ENCODE assay signal across 8 cellular contexts in the genomic region with DNA sequence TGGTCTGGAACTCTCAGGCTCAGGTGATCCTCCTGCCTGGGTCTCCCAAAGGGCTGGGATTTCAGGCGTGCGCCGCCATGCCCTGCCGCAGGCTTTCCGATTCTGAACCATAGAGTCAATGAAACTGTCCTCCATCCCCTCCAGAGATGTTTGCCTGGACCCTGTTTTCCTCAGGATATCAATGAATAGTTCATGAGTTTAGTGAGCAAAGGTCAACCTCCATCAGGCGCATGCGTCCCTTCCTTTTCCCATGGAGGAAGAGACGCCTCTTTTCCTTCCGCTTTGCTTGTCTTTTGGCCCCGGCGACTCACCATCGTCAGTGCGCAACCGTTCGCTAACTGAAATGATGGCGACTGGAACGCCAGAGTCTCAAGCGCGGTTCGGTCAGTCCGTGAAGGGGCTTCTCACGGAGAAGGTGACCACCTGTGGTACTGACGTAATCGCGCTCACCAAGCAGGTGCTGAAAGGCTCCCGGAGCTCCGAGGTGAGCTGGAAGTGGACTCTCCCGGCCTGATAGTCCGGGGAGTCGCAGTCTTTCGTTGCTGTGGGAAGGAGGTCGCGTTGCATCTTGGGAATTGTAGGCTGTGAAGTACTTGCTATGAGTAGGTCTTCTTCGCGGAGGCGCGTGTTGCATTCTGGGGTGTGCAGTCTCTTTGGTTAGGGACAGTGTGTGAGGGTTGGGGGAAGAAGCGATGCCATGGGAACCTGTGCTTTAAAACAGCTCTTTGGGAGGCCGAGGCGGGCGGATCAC. TPM values are rescaled to one million over a fixed set of nuclear protein-coding genes. Genes with fewer than 3 reads are reported as not detected.
DNase-seq lines count a peak whose midpoint lies in the region; ATAC-seq, FAIRE-seq and TF ChIP-seq lines count a peak whose summit lies in the region.

A gene with protein sequence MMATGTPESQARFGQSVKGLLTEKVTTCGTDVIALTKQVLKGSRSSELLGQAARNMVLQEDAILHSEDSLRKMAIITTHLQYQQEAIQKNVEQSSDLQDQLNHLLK (plus strand): TSS at position 316 of the 751 bp plus-strand sequence. CDS start 28 bp downstream, at position 344.

- H3K4me1 ChIP-seq in keratinocyte (ENCODE audit: control insufficient read depth, extremely low read depth, insufficient read depth, low read length): peaks cover 19% of the 10 kb centered on the region

- TF ChIP-seq CTCF in AG09309 (IDR thresholded peaks at IDR 0.05; ENCODE audit: control insufficient read depth, insufficient read depth, low read depth, low read length, missing control alignments): no peak
- TF ChIP-seq CTCF in keratinocyte (optimal IDR thresholded peaks at IDR 0.05 in 1 of 3, IDR thresholded peaks at IDR 0.05 in 1 of 3, conservative IDR thresholded peaks at IDR 0.05 in 1 of 3; ENCODE audit: extremely low read depth in 1 of 3, insufficient read depth in 2 of 3, low read length in 3 of 3): no peak

- H3K9me1 ChIP-seq in keratinocyte (ENCODE audit: control insufficient read depth, extremely low read depth, insufficient read depth, low read length): no peaks in the 10 kb centered on the region

- dilution Hi-C loops in keratinocyte (cut with MboI; ENCODE audit: extremely low pct_ligation_motif_present, low sequenced_read_pairs): no loop called here

- peak within 1 kb of the TSS; percentile 87 for H3K9ac ChIP-seq in keratinocyte (ENCODE audit: control insufficient read depth, extremely low read depth, insufficient read depth, low read length)

- H3K79me2 ChIP-seq in keratinocyte (ENCODE audit: control insufficient read depth, insufficient read depth, low read length): peaks cover 5% of the 10 kb centered on the region

- peak; percentile 89 for FAIRE-seq in keratinocyte (lab: Jason Lieb, UNC)

- no peaks in the 10 kb centered on the region for H3K9me3 ChIP-seq in keratinocyte (ENCODE audit: control insufficient read depth, low read depth, low read length)

- H3K4me3 ChIP-seq in AG09309 (ENCODE audit: control insufficient read depth, low read depth, low read length) (peak within 1 kb of the TSS; percentile 71), keratinocyte (ENCODE audit: control insufficient read depth in 2 of 3, extremely low read depth in 1 of 3, insufficient read depth in 2 of 3, low read depth in 1 of 3, low read length in 3 of 3) (peak within 1 kb of the TSS; percentile 72 to 85 (median 73))

- H4K20me1 ChIP-seq in keratinocyte (ENCODE audit: control insufficient read depth, extremely low read depth, insufficient read depth, low read length): no peaks in the 10 kb centered on the region

- H2AFZ ChIP-seq in keratinocyte (ENCODE audit: control insufficient read depth, low read length): peak within 1 kb of the TSS; percentile 94

- ATAC-seq in GM19025 (IDR thresholded peaks at IDR 0.05; ENCODE audit: low read depth, unreplicated experiment) (peak; percentile 90), HG03342 (IDR thresholded peaks at IDR 0.05; ENCODE audit: unreplicated experiment) (peak; percentile 98)
- ATAC-seq in activated CD4-positive, CD25-positive, alpha-beta regulatory T cell treated with anti-CD3 and anti-CD28 coated beads, Interleukin-2, amount 50 U/mL, for 24 hours: peak; percentile 100

- peak within 1 kb of the TSS; percentile 89 for H3K4me2 ChIP-seq in keratinocyte (ENCODE audit: control insufficient read depth, extremely low read depth, insufficient read depth, low read depth, low read length)

- peak; percentile 90 for DNase-seq in AG09309 (ENCODE audit: low read depth)
- DNase-seq in NCI-H446 (lab: John Stamatoyannopoulos, UW): peak; percentile 64 to 87
- DNase-seq in cerebellar nuclear complex (lab: John Stamatoyannopoulos, UW): peak; percentile 79 to 89
- DNase-seq in keratinocyte (ENCODE audit: low read depth, low spot score): peak; percentile 80
- DNase-seq in stimulated activated CD4-positive, alpha-beta T cell treated with anti-CD3 and anti-CD28 coated beads, Interleukin-15, amount 100 ng/mL, for 1 hour (ENCODE audit: low read depth in 1 of 2, low spot score in 1 of 2): peak; percentile 65 to 68

- no peaks in the 10 kb centered on the region for H3K27me3 ChIP-seq in keratinocyte (ENCODE audit: control insufficient read depth, extremely low read depth, insufficient read depth, low read length)

- no peaks in the 10 kb centered on the region for H3K36me3 ChIP-seq in keratinocyte (ENCODE audit: control insufficient read depth in 2 of 2, extremely low read depth in 1 of 2, insufficient read depth in 2 of 2, low read length in 2 of 2)

- H3K27ac ChIP-seq in keratinocyte (ENCODE audit: control insufficient read depth, insufficient read depth, low read length): peak within 1 kb of the TSS; percentile 93

RNA-seq across cellular contexts. Expression of the gene that starts here (rescaled TPM):
- 19.8 to 25.9 TPM (median 24.4 TPM) in 3 replicates for polyA plus RNA-seq in keratinocyte
- 10.3 TPM for polyA plus RNA-seq in keratinocyte (2011; ENCODE audit: low read depth)
- polyA plus RNA-seq in keratinocyte (2011; cell fraction: cytosol; rRNA removed): 27.1 and 31.2 TPM in 2 replicates
- polyA plus RNA-seq in keratinocyte (2011; cell fraction: nucleus; rRNA removed): 13.2 and 14.6 TPM in 2 replicates
- polyA plus RNA-seq in keratinocyte (2012; ENCODE audit: low replicate concordance): 8.4 and 10.4 TPM in 2 replicates
- 1.6 to 9.0 TPM (median 8.7 TPM) in 3 replicates for polyA minus RNA-seq in keratinocyte
- 11.3 TPM for polyA minus RNA-seq in keratinocyte (2011; cell fraction: cytosol; rRNA and poly(A)+ RNA removed)
- 4.0 and 5.8 TPM in 2 replicates for polyA minus RNA-seq in keratinocyte (2011; cell fraction: nucleus; rRNA and poly(A)+ RNA removed)

Comparison
In these comparisons a context has a peak if more than half of its experiments do, and no peak if none do; other contexts are left out.
1. Peak in every context shown above with its lines: DNase-seq, ATAC-seq, H3K4me3 ChIP-seq and H3K27ac ChIP-seq.